Comparison of ENCODE assay signal across 8 cellular contexts in genomic region chr3:138180375-138181029, GRCh38. TPM values are rescaled to one million over a fixed set of nuclear protein-coding genes. Genes with fewer than 3 reads are reported as not detected.
DNase-seq lines count a peak whose midpoint lies in the region; ATAC-seq and TF ChIP-seq lines count a peak whose summit lies in the region.

No MANE protein-coding gene starts in this region.

- no peaks in the 10 kb centered on the region for H3K36me3 ChIP-seq in upper lobe of left lung

- ATAC-seq in naive B cell (ENCODE audit: low read depth in 2 of 2) (peak; percentile 61 to 64), upper lobe of left lung (ENCODE audit: low FRiP score in 2 of 2) (no peak)

- H3K4me3 Mint-ChIP-seq in naive B cell = peak overlapping the region in 1 of 8 donors; percentile 36

- no peak for TF ChIP-seq EP300 in upper lobe of left lung (IDR thresholded peaks at IDR 0.05)

- no peak overlapping the region for H3K4me3 ChIP-seq in upper lobe of left lung

- H3K36me3 Mint-ChIP-seq in naive B cell = no peaks in the 10 kb centered on the region

- WGBS in upper lobe of left lung, 2 donors = 9 to 19% methylated on average over 2 of the region's 2 CpGs

- H3K27ac ChIP-seq in upper lobe of left lung = no peak overlapping the region

- peaks cover 8 to 20% (median 17%) of the 10 kb centered on the region in 3 donors for H3K27me3 Mint-ChIP-seq in naive B cell

- peak in 2 of 6 experiments; percentile 20 for TF ChIP-seq CTCF in upper lobe of left lung (IDR thresholded peaks at IDR 0.05)

- no peaks in the 10 kb centered on the region for H3K9me3 ChIP-seq in upper lobe of left lung

- H3K27me3 ChIP-seq in upper lobe of left lung = no peaks in the 10 kb centered on the region

- peak; percentile 35 for DNase-seq in NCI-H510A treated with DMSO at 0.1 percent for 48 hours (lab: John Stamatoyannopoulos, UW)
- no peak for DNase-seq in NCI-H510A (lab: John Stamatoyannopoulos, UW)
- DNase-seq in H4 (ENCODE audit: low spot score) = peak; percentile 59
- peak; percentile 33 for DNase-seq in MV-4-11 (lab: John Stamatoyannopoulos, UW)
- peak; percentile 54 for DNase-seq in SHP77 treated with DMSO at 0.1 percent for 48 hours (lab: John Stamatoyannopoulos, UW)
- peak; percentile 69 for DNase-seq in dermis blood vessel endothelial cell
- no peak for DNase-seq in naive B cell
- no peak for DNase-seq in upper lobe of left lung

- H3K9me3 Mint-ChIP-seq in naive B cell = no peaks in the 10 kb centered on the region

- H3K4me1 Mint-ChIP-seq in naive B cell = no peaks in the 10 kb centered on the region

- H3K4me1 ChIP-seq in upper lobe of left lung = no peaks in the 10 kb centered on the region

- TF ChIP-seq POLR2A in upper lobe of left lung (IDR thresholded peaks at IDR 0.05) = no peak

- H3K27ac Mint-ChIP-seq in naive B cell = no peak overlapping the region

RNA-seq across cellular contexts. Expression of gene DBR1, which starts 5.8 kb away (rescaled TPM):
- 27.6 and 31.9 TPM in 2 replicates for total RNA-seq in H4 (2014; rRNA removed; shearing (Covaris generic))
- 16.0 and 18.5 TPM in 2 replicates for total RNA-seq in dermis blood vessel endothelial cell
- 10 to 100 TPM in 3 of 6 donors, 1 to 10 TPM in 2, not detected in 1; 7.6 to 14.3 (median 11.9) TPM for polyA plus RNA-seq in naive B cell (ENCODE audit: low read depth in 6 of 6)
- 10 to 100 TPM in 5 of 6 donors, 1 to 10 TPM in 1; 3.7 to 20.6 (median 14.4) TPM for total RNA-seq in upper lobe of left lung

RNA-seq across cellular contexts. Expression of gene ARMC8, which starts 6.6 kb away (rescaled TPM):
- total RNA-seq in H4 (2014; rRNA removed; shearing (Covaris generic)) = 40.0 and 81.3 TPM in 2 replicates
- total RNA-seq in dermis blood vessel endothelial cell (54.5 and 59.6 TPM in 2 replicates), upper lobe of left lung (10 to 100 TPM; 40.2 to 67.4 (median 48.1) TPM)
- 10 to 100 TPM; 47.4 to 70.5 (median 57.3) TPM for polyA plus RNA-seq in naive B cell (ENCODE audit: low read depth in 6 of 6)

RNA-seq across cellular contexts. Expression of gene A4GNT, which starts 48.3 kb away (rescaled TPM):
- total RNA-seq in H4 (2014; rRNA removed; shearing (Covaris generic)) = not detected in 2 replicates
- total RNA-seq in dermis blood vessel endothelial cell = not detected in 2 replicates
- polyA plus RNA-seq in naive B cell (ENCODE audit: low read depth in 6 of 6) = under 1 TPM in 1 of 6 donors, not detected in 5; 0.19 TPM
- total RNA-seq in upper lobe of left lung = under 1 TPM in 2 of 6 donors, not detected in 4; 0.40 to 0.44 TPM

Comparison
In these comparisons a context has a peak if more than half of its experiments do, and no peak if none do; other contexts are left out.
1. DNase-seq: peak in NCI-H510A treated with DMSO at 0.1 percent for 48 hours (single experiment), H4 (single experiment), MV-4-11 (single experiment), SHP77 treated with DMSO at 0.1 percent for 48 hours (single experiment) and dermis blood vessel endothelial cell (single experiment); none in NCI-H510A (single experiment), naive B cell (single experiment) and upper lobe of left lung (0 of 2).
2. ATAC-seq: peak in naive B cell (2 of 2); none in upper lobe of left lung (0 of 2).